18 cellular contexts compared by ENCODE assay signal in the genomic region with DNA sequence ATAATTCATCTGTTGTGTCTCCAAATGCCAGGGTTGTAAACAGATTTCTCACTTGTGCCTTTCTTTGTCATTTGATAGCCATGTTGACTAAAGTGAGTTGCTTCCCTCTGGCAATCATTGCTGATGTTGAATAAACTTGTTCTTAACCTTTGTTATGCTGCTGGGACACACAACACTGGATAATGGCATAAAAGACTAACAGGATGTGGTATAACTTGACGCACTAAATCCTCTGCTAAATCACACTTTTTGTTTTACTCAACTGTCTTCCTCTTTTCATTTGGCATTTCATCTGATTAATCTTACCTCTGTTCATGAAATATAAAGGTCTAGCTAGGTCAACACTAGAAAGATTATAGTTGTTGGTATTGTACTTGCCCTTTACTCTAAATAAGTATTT. TPM values are rescaled to one million over a fixed set of nuclear protein-coding genes. Genes with fewer than 3 reads are reported as not detected.
DNase-seq lines count a peak whose midpoint lies in the region; ATAC-seq, FAIRE-seq and TF ChIP-seq lines count a peak whose summit lies in the region.
"Had no signal": no experiment of that assay in that cellular context is flagged by ENCODE, and none has a peak within 500 bp of the region (broad histone marks: within the 10 kb centered on the region; RNA-seq: fewer than 3 reads in every experiment).

No MANE protein-coding gene starts in this region.

- H3K9me3 ChIP-seq in uterus, result no peaks in the 10 kb centered on the region

- no peaks in the 10 kb centered on the region for H3K9me3 Mint-ChIP-seq in activated T-helper 2 cell treated with anti-CD3 and anti-CD28 coated beads, Interferon-gamma antibody, Interleukin-2, Interleukin-4, amounts not matched to agents 10 μg/mL and 5 μg/mL and 100 μg/mL, durations not matched to agents 14 hours and 24 hours and 36 hours
- H3K9me3 Mint-ChIP-seq: HFFc6 had no signal

- no peak for FAIRE-seq in GM12892 (lab: Jason Lieb, UNC)

- no peaks in the 10 kb centered on the region for H3K36me3 Mint-ChIP-seq in activated T-helper 2 cell treated with anti-CD3 and anti-CD28 coated beads, Interferon-gamma antibody, Interleukin-2, Interleukin-4, amounts not matched to agents 10 μg/mL and 5 μg/mL and 100 μg/mL, durations not matched to agents 14 hours and 24 hours and 36 hours (ENCODE audit: low read depth)

- TF ChIP-seq POLR2A in uterus (IDR thresholded peaks at IDR 0.05) (no peak), GM12892 (IDR thresholded peaks at IDR 0.05; ENCODE audit: low read depth, low read length) (no peak)

- H3K36me3 ChIP-seq in uterus, result no peaks in the 10 kb centered on the region

- H3K4me3 ChIP-seq in uterus, result no peak overlapping the region

- H3K27me3 ChIP-seq in uterus, result no peaks in the 10 kb centered on the region

- no peak for TF ChIP-seq CTCF in uterus (IDR thresholded peaks at IDR 0.05)

- peak overlapping the region; percentile 69 for H3K27ac Mint-ChIP-seq in activated T-helper 2 cell treated with anti-CD3 and anti-CD28 coated beads, Interferon-gamma antibody, Interleukin-2, Interleukin-4, amounts not matched to agents 10 μg/mL and 5 μg/mL and 100 μg/mL, durations not matched to agents 14 hours and 24 hours and 36 hours
- H3K27ac Mint-ChIP-seq: activated B cell treated with CpG ODN at 0.5 μM for 24 hours, HFFc6 had no signal

- H3K4me1 ChIP-seq in uterus, result no peaks in the 10 kb centered on the region

- no peak overlapping the region for H3K27ac ChIP-seq in uterus

- DNase-seq in NOMO-1 treated with DMSO at 0.1 percent for 48 hours (lab: John Stamatoyannopoulos, UW; ENCODE audit: unreplicated experiment) (peak; percentile 66), NOMO-1 treated with dmso at 0.1 percent for 144 hours (lab: John Stamatoyannopoulos, UW; ENCODE audit: unreplicated experiment) (no peak), KG1 (lab: John Stamatoyannopoulos, UW) (peak; percentile 26), myocyte (ENCODE audit: low read depth) (peak; percentile 25), uterus (no peak), GM12892 (ENCODE audit: insufficient read length) (no peak)
- DNase-seq in activated T-helper 2 cell treated with anti-CD3 and anti-CD28 coated beads, Interferon-gamma antibody, Interleukin-2, Interleukin-4, amounts not matched to agents 10 μg/mL and 5 μg/mL and 100 μg/mL, durations not matched to agents 14 hours and 24 hours and 36 hours (ENCODE audit: low spot score), result no peak
- DNase-seq: activated B cell treated with CpG ODN at 0.5 μM for 24 hours; activated T-cell treated with anti-CD3 and anti-CD28 coated beads, Interleukin-2, amount 50 U/mL, for 1 hour; aorta; HFFc6; MM.1S had no signal

- no peak overlapping the region for H3K4me3 Mint-ChIP-seq in activated T-helper 2 cell treated with anti-CD3 and anti-CD28 coated beads, Interferon-gamma antibody, Interleukin-2, Interleukin-4, amounts not matched to agents 10 μg/mL and 5 μg/mL and 100 μg/mL, durations not matched to agents 14 hours and 24 hours and 36 hours (ENCODE audit: low read depth)
- H3K4me3 Mint-ChIP-seq: activated B cell treated with CpG ODN at 0.5 μM for 24 hours, HFFc6 had no signal

- no peak for ATAC-seq in GM21390 (IDR thresholded peaks at IDR 0.05; ENCODE audit: unreplicated experiment)
- ATAC-seq: SK-N-SH treated with all-trans-retinoic acid at 6 μM for 48 hours had no signal

- intact Hi-C loops in activated T-helper 2 cell treated with anti-CD3 and anti-CD28 coated beads, Interferon-gamma antibody, Interleukin-2, Interleukin-4, amounts not matched to agents 10 μg/mL and 5 μg/mL and 100 μg/mL, durations not matched to agents 14 hours and 24 hours and 36 hours (cut with micrococcal nuclease), result loop anchor here (10.0 kb wide), 1 partner anchor 351 kb away; no protein-coding TSS in a partner anchor
- intact Hi-C loops in uterus (cut with DNase I; ENCODE audit: low total_unique reads), result no loop called here

- peaks cover 24% of the 10 kb centered on the region for H3K4me1 Mint-ChIP-seq in activated T-helper 2 cell treated with anti-CD3 and anti-CD28 coated beads, Interferon-gamma antibody, Interleukin-2, Interleukin-4, amounts not matched to agents 10 μg/mL and 5 μg/mL and 100 μg/mL, durations not matched to agents 14 hours and 24 hours and 36 hours (ENCODE audit: low read depth)
- H3K4me1 Mint-ChIP-seq: activated B cell treated with CpG ODN at 0.5 μM for 24 hours had no signal

- no peaks in the 10 kb centered on the region for H3K27me3 Mint-ChIP-seq in activated T-helper 2 cell treated with anti-CD3 and anti-CD28 coated beads, Interferon-gamma antibody, Interleukin-2, Interleukin-4, amounts not matched to agents 10 μg/mL and 5 μg/mL and 100 μg/mL, durations not matched to agents 14 hours and 24 hours and 36 hours (ENCODE audit: low read depth)

RNA-seq across cellular contexts. Expression of gene CXCL5, which starts 17.6 kb away (rescaled TPM):
- not detected in 2 replicates for total RNA-seq in activated T-helper 2 cell treated with anti-CD3 and anti-CD28 coated beads, Interferon-gamma antibody, Interleukin-2, Interleukin-4, amounts not matched to agents 10 μg/mL and 5 μg/mL and 100 μg/mL, durations not matched to agents 14 hours and 24 hours and 36 hours
- total RNA-seq in myocyte, result not detected in 2 replicates
- polyA plus RNA-seq in myocyte (2012), result not detected
- total RNA-seq in uterus, result not detected
- polyA plus RNA-seq in GM12892 (2012; ENCODE audit: missing spikeins), result not detected
- total RNA-seq: A673, activated B cell treated with CpG ODN at 0.5 μM for 24 hours had no signal

RNA-seq across cellular contexts. Expression of gene CXCL3, which starts 22.4 kb away (rescaled TPM):
- total RNA-seq in activated T-helper 2 cell treated with anti-CD3 and anti-CD28 coated beads, Interferon-gamma antibody, Interleukin-2, Interleukin-4, amounts not matched to agents 10 μg/mL and 5 μg/mL and 100 μg/mL, durations not matched to agents 14 hours and 24 hours and 36 hours, result 0.14 TPM in 1 of 2 replicates, not detected in the other
- 1.8 and 3.1 TPM in 2 replicates for total RNA-seq in myocyte
- 0.11 TPM for polyA plus RNA-seq in myocyte (2012)
- total RNA-seq in uterus, result 1 to 10 TPM in 1 of 4 donors, under 1 TPM in 1, not detected in 2; 0.62 to 2.5 TPM
- not detected for polyA plus RNA-seq in GM12892 (2012; ENCODE audit: missing spikeins)
- total RNA-seq: activated B cell treated with CpG ODN at 0.5 μM for 24 hours, skeletal muscle tissue had no signal

RNA-seq across cellular contexts. Expression of gene PPBP, which starts 28.1 kb away (rescaled TPM):
- not detected in 2 replicates for total RNA-seq in activated T-helper 2 cell treated with anti-CD3 and anti-CD28 coated beads, Interferon-gamma antibody, Interleukin-2, Interleukin-4, amounts not matched to agents 10 μg/mL and 5 μg/mL and 100 μg/mL, durations not matched to agents 14 hours and 24 hours and 36 hours
- total RNA-seq in myocyte, result not detected in 2 replicates
- polyA plus RNA-seq in myocyte (2012), result not detected
- 10 to 100 TPM in 1 of 4 donors, 1 to 10 TPM in 1, not detected in 2; 2.5 to 27.9 TPM for total RNA-seq in uterus
- not detected for polyA plus RNA-seq in GM12892 (2012; ENCODE audit: missing spikeins)
- total RNA-seq: A673, HFFc6 had no signal
- polyA plus RNA-seq: aorta had no signal

RNA-seq across cellular contexts. Expression of gene PF4, which starts 34.2 kb away (rescaled TPM):
- total RNA-seq in activated T-helper 2 cell treated with anti-CD3 and anti-CD28 coated beads, Interferon-gamma antibody, Interleukin-2, Interleukin-4, amounts not matched to agents 10 μg/mL and 5 μg/mL and 100 μg/mL, durations not matched to agents 14 hours and 24 hours and 36 hours, result not detected in 2 replicates
- not detected in 2 replicates for total RNA-seq in myocyte
- polyA plus RNA-seq in myocyte (2012), result not detected
- not detected for total RNA-seq in uterus
- polyA plus RNA-seq in GM12892 (2012; ENCODE audit: missing spikeins), result not detected
- total RNA-seq: A673, activated B cell treated with CpG ODN at 0.5 μM for 24 hours, mesenteric fat pad, omental fat pad had no signal
- polyA plus RNA-seq: aorta had no signal

Comparison
In these comparisons a context has a peak if more than half of its experiments do, and no peak if none do; other contexts are left out.
1. DNase-seq: peak in NOMO-1 treated with DMSO at 0.1 percent for 48 hours (single experiment), KG1 (single experiment) and myocyte (single experiment); none in NOMO-1 treated with dmso at 0.1 percent for 144 hours (single experiment), activated T-helper 2 cell treated with anti-CD3 and anti-CD28 coated beads, Interferon-gamma antibody, Interleukin-2, Interleukin-4, amounts not matched to agents 10 μg/mL and 5 μg/mL and 100 μg/mL, durations not matched to agents 14 hours and 24 hours and 36 hours (single experiment), uterus (0 of 2) and GM12892 (single experiment).